15 cellular contexts compared by ENCODE assay signal in the genomic region with DNA sequence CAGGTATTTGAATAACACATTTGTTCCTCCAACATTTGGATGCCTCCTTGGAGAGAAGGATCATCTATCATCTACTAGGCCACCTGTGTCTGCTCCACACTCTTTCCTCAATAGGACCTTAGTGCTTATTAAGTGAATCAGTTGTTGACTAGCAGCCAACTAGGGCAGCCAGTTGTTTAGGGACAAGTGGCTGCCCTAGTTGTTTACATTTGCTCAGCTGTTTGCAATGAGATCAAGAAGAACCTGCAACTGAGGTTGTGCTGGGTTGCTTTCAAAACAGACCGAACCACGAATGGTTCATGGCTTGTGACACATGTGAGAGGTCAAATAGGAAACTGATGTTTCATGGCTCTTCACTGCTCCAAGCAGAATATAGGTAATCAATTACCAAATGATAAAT. TPM values are rescaled to one million over a fixed set of nuclear protein-coding genes. Genes with fewer than 3 reads are reported as not detected.
DNase-seq lines count a peak whose midpoint lies in the region; ATAC-seq and TF ChIP-seq lines count a peak whose summit lies in the region.
"Had no signal": no experiment of that assay in that cellular context is flagged by ENCODE, and none has a peak within 500 bp of the region (broad histone marks: within the 10 kb centered on the region; RNA-seq: fewer than 3 reads in every experiment).

No MANE protein-coding gene starts in this region.

- peaks cover 68% of the 10 kb centered on the region for H3K4me1 ChIP-seq in PC-3 (ENCODE audit: insufficient read depth, low read length)
- peaks cover 0 to 8% (median 0%) of the 10 kb centered on the region in 4 donors for H3K4me1 ChIP-seq in liver (ENCODE audit: control insufficient read depth in 4 of 4, insufficient read depth in 4 of 4, low read length in 3 of 4)
- H3K4me1 ChIP-seq: adrenal gland had no signal

- H3K27me3 ChIP-seq in PC-3 (ENCODE audit: low read length) (no peaks in the 10 kb centered on the region), liver (ENCODE audit: control insufficient read depth in 4 of 4, insufficient read depth in 4 of 4, low read length in 3 of 4) (no peaks in the 10 kb centered on the region)
- H3K27me3 ChIP-seq: adrenal gland had no signal

- H3K27me3 Mint-ChIP-seq in Calu3 (ENCODE audit: unreplicated experiment) = no peaks in the 10 kb centered on the region
- no peaks in the 10 kb centered on the region for H3K27me3 Mint-ChIP-seq in glutamatergic neuron (ENCODE audit: unreplicated experiment)

- H3K9ac ChIP-seq in PC-3 (ENCODE audit: low read length) = no peak overlapping the region
- no peak overlapping the region for H3K9ac ChIP-seq in liver (ENCODE audit: low read depth in 1 of 2, low read length in 2 of 2)

- peaks cover 4% of the 10 kb centered on the region for H3F3A ChIP-seq in PC-3 (ENCODE audit: low read length, unreplicated experiment)

- 33% methylated on average over 2 of the region's 2 CpGs for WGBS in liver

- peak overlapping the region; percentile 62 for H3K27ac Mint-ChIP-seq in Calu3 (ENCODE audit: unreplicated experiment)
- H3K27ac Mint-ChIP-seq in glutamatergic neuron (ENCODE audit: unreplicated experiment) = no peak overlapping the region
- H3K27ac Mint-ChIP-seq: activated T-helper 2 cell treated with anti-CD3 and anti-CD28 coated beads, Interferon-gamma antibody, Interleukin-2, Interleukin-4, amounts not matched to agents 10 μg/mL and 5 μg/mL and 100 μg/mL, durations not matched to agents 14 hours and 24 hours and 36 hours; natural killer cell; T-helper 2 cell treated with Interferon-gamma antibody and Interleukin-4, amounts not matched to agents 5 μg/mL and 100 μg/mL, for 36 hours had no signal

- TF ChIP-seq RAD21 in liver (IDR thresholded peaks at IDR 0.05) = peak in 1 of 2 donors; percentile 23

- H2AFZ ChIP-seq in PC-3 (ENCODE audit: low read length) = no peak overlapping the region

- H3K9me3 ChIP-seq in PC-3 (ENCODE audit: low read length) (no peaks in the 10 kb centered on the region), liver (ENCODE audit: control insufficient read depth in 4 of 4, low read length in 3 of 4) (no peaks in the 10 kb centered on the region)
- H3K9me3 ChIP-seq: adrenal gland had no signal

- H3K36me3 Mint-ChIP-seq in Calu3 (ENCODE audit: insufficient read depth, unreplicated experiment) = no peaks in the 10 kb centered on the region
- no peaks in the 10 kb centered on the region for H3K36me3 Mint-ChIP-seq in glutamatergic neuron (ENCODE audit: unreplicated experiment)
- H3K36me3 Mint-ChIP-seq: natural killer cell had no signal

- peak overlapping the region; percentile 56; the same call in 1 of the 2 replicates for H3K27ac ChIP-seq in PC-3 (ENCODE audit: low read length)
- H3K27ac ChIP-seq in liver (ENCODE audit: low read depth in 1 of 2, low read length in 2 of 2) = no peak overlapping the region
- H3K27ac ChIP-seq in caudate nucleus (ENCODE audit: low read depth, low read length) = no peak overlapping the region
- H3K27ac ChIP-seq: adrenal gland had no signal

- intact Hi-C loops in Calu3 (cut with micrococcal nuclease; ENCODE audit: unreplicated experiment) (no loop called here), PC-3 (cut with micrococcal nuclease) (loop anchor here (5.0 to 10.0 kb wide), 3 partner anchors 34 to 166 kb away; a partner anchor contains a TSS)

- H3K9me3 Mint-ChIP-seq in Calu3 (ENCODE audit: low read depth, unreplicated experiment) (no peaks in the 10 kb centered on the region), glutamatergic neuron (ENCODE audit: unreplicated experiment) (no peaks in the 10 kb centered on the region)
- H3K9me3 Mint-ChIP-seq: activated T-helper 2 cell treated with anti-CD3 and anti-CD28 coated beads, Interferon-gamma antibody, Interleukin-2, Interleukin-4, amounts not matched to agents 10 μg/mL and 5 μg/mL and 100 μg/mL, durations not matched to agents 14 hours and 24 hours and 36 hours; natural killer cell; T-helper 2 cell treated with Interferon-gamma antibody and Interleukin-4, amounts not matched to agents 5 μg/mL and 100 μg/mL, for 36 hours had no signal

- CTCF ChIA-PET in Calu3 (lab: Charles Lee) = no interaction called here
- CTCF ChIA-PET in PC-3 (lab: Charles Lee) = no interaction called here

- H3K4me2 ChIP-seq in PC-3 (ENCODE audit: low read length) = peak overlapping the region; percentile 87

- H4K20me1 ChIP-seq in PC-3 (ENCODE audit: low read length) = no peaks in the 10 kb centered on the region

- ATAC-seq in PC-3 = peak; percentile 36
- ATAC-seq: natural killer cell had no signal

- BruUV-seq in Calu3 (replicated peaks; lab: Mats Ljungman, UMichigan) = no TSS peak
- no TSS peak for BruUV-seq in PC-3 (replicated peaks; lab: Mats Ljungman, UMichigan)

- POLR2A ChIA-PET in PC-3 (lab: Charles Lee; ENCODE audit: unreplicated experiment) = no interaction called here

- H3K4me3 ChIP-seq in PC-3 (ENCODE audit: low read length) (no peak overlapping the region), liver (ENCODE audit: low read depth in 1 of 3, low read length in 3 of 3) (no peak overlapping the region)
- H3K4me3 ChIP-seq: adrenal gland had no signal

- TF ChIP-seq CTCF in Calu3 (IDR thresholded peaks at IDR 0.05; ENCODE audit: unreplicated experiment) = no peak
- TF ChIP-seq CTCF in PC-3 (conservative IDR thresholded peaks at IDR 0.05; ENCODE audit: low read depth, low read length) = no peak
- TF ChIP-seq CTCF in liver (IDR thresholded peaks at IDR 0.05; ENCODE audit: low read depth, low read length, missing input control) = no peak
- TF ChIP-seq CTCF in glutamatergic neuron (IDR thresholded peaks at IDR 0.05; ENCODE audit: partially characterized antibody, unreplicated experiment) = no peak

- H3K36me3 ChIP-seq in PC-3 (ENCODE audit: low read depth, low read length) (no peaks in the 10 kb centered on the region), liver (ENCODE audit: control insufficient read depth in 4 of 4, insufficient read depth in 3 of 4, low read depth in 1 of 4, low read length in 3 of 4) (no peaks in the 10 kb centered on the region)
- H3K36me3 ChIP-seq: adrenal gland had no signal

- DNase-seq in Calu3 (no peak), LoVo (ENCODE audit: low spot score) (peak; percentile 75), PC-3 (peak; percentile 98), superior temporal gyrus (ENCODE audit: extremely low spot score) (no peak), caudate nucleus (lab: John Stamatoyannopoulos, UW) (no peak), glutamatergic neuron (no peak)
- no peak for DNase-seq in activated effector memory CD4-positive, alpha-beta T cell treated with anti-CD3 and anti-CD28 coated beads, Interleukin-2, amount 50 U/mL, for 16 hours
- DNase-seq: activated CD4-positive, CD25-positive, alpha-beta regulatory T cell treated with anti-CD3 and anti-CD28 coated beads, Interleukin-2, amount 50 U/mL, for 72 hours; central memory CD4-positive, alpha-beta T cell; effector CD8-positive, alpha-beta T cell; natural killer cell had no signal

- H3K4me3 Mint-ChIP-seq in Calu3 (ENCODE audit: low read depth, unreplicated experiment) (no peak overlapping the region), glutamatergic neuron (ENCODE audit: unreplicated experiment) (no peak overlapping the region)
- H3K4me3 Mint-ChIP-seq: natural killer cell; T-helper 2 cell treated with Interferon-gamma antibody and Interleukin-4, amounts not matched to agents 5 μg/mL and 100 μg/mL, for 36 hours had no signal

- no peaks in the 10 kb centered on the region for H3K79me2 ChIP-seq in PC-3 (ENCODE audit: low read length)

- H3K4me1 Mint-ChIP-seq in Calu3 (ENCODE audit: low read depth, unreplicated experiment) (peaks cover 26% of the 10 kb centered on the region), glutamatergic neuron (ENCODE audit: low read depth, unreplicated experiment) (peaks cover 2% of the 10 kb centered on the region)

- H3K9me2 ChIP-seq in PC-3 (replicated peaks; ENCODE audit: low read length) = no peaks in the 10 kb centered on the region

TF ChIP-seq in liver, 16 proteins besides CTCF, POLR2A, EP300 and RAD21 (continues in another document):
- TF ChIP-seq RXRA (IDR thresholded peaks at IDR 0.05) (peak; percentile 80 to 88), NR2F2 (IDR thresholded peaks at IDR 0.05) (no peak), HNF4A (conservative IDR thresholded peaks at IDR 0.05) (peak; percentile 35 to 68), FOXA2 (IDR thresholded peaks at IDR 0.05) (peak; percentile 89), EGR1 (IDR thresholded peaks at IDR 0.05; ENCODE audit: low read depth in 2 of 2) (no peak), SP1 (IDR thresholded peaks at IDR 0.05) (peak; percentile 60)
- TF ChIP-seq, protein P1, sequence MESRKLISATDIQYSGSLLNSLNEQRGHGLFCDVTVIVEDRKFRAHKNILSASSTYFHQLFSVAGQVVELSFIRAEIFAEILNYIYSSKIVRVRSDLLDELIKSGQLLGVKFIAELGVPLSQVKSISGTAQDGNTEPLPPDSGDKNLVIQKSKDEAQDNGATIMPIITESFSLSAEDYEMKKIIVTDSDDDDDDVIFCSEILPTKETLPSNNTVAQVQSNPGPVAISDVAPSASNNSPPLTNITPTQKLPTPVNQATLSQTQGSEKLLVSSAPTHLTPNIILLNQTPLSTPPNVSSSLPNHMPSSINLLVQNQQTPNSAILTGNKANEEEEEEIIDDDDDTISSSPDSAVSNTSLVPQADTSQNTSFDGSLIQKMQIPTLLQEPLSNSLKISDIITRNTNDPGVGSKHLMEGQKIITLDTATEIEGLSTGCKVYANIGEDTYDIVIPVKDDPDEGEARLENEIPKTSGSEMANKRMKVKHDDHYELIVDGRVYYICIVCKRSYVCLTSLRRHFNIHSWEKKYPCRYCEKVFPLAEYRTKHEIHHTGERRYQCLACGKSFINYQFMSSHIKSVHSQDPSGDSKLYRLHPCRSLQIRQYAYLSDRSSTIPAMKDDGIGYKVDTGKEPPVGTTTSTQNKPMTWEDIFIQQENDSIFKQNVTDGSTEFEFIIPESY (IDR thresholded peaks at IDR 0.05) = no peak

RNA-seq across cellular contexts. Expression of a gene that starts 53.8 kb away (rescaled TPM):
- total RNA-seq in Calu3 (2022) = 4.0 and 6.8 TPM in 2 replicates
- total RNA-seq in PC-3 (2014; rRNA removed) = 4.7 and 6.5 TPM in 2 replicates
- 1 to 10 TPM; 1.4 to 2.3 TPM for total RNA-seq in liver
- 1 to 10 TPM in 1 of 2 donors, under 1 TPM in 1; 0.81 to 1.5 TPM for polyA plus RNA-seq in liver
- 5.7 TPM for total RNA-seq in glutamatergic neuron (ENCODE audit: unreplicated experiment)

Comparison
In these comparisons a context has a peak if more than half of its experiments do, and no peak if none do; other contexts are left out.
1. DNase-seq: peak in LoVo (single experiment) and PC-3 (single experiment); none in Calu3 (single experiment), activated effector memory CD4-positive, alpha-beta T cell treated with anti-CD3 and anti-CD28 coated beads, Interleukin-2, amount 50 U/mL, for 16 hours (single experiment), superior temporal gyrus (single experiment), caudate nucleus (0 of 61) and glutamatergic neuron (single experiment).